7 cellular contexts compared by ENCODE assay signal in the genomic region with DNA sequence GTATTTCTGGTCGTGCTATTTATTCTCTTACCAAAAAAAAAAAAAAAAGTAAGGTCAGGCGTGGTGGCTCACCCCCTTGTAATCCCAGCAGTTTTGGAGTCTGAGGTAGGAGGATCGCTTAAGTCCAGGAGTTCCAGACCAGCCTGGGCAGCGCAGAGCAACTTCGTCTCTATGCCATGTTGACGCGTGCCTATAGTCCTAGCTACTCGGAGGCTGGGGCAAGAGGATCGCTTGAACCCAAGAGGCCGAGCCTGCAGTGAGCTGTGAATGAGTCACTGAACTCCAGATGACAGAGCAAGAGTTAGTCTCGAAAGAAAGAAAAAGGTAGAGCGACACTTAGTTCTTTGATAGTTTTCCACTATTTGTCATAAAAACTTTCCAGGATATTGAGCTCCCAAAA. TPM values are rescaled to one million over a fixed set of nuclear protein-coding genes. Genes with fewer than 3 reads are reported as not detected.
DNase-seq lines count a peak whose midpoint lies in the region; ATAC-seq and TF ChIP-seq lines count a peak whose summit lies in the region.

No MANE protein-coding gene starts in this region.

- peak overlapping the region; percentile 92 for H3K4me3 Mint-ChIP-seq in activated T-helper 1 cell treated with anti-CD3 and anti-CD28 coated beads, Interleukin-12 subunit alpha, Interleukin-12 subunit beta, Interleukin-2, Interleukin-4 antibody, amounts not matched to agents 30 ng/mL and 10 ng/mL and 1 ng/mL, durations not matched to agents 14 hours and 24 hours and 36 hours

- TF ChIP-seq POLR2A in suprapubic skin (IDR thresholded peaks at IDR 0.05) = no peak

- H3K27me3 Mint-ChIP-seq in activated T-helper 1 cell treated with anti-CD3 and anti-CD28 coated beads, Interleukin-12 subunit alpha, Interleukin-12 subunit beta, Interleukin-2, Interleukin-4 antibody, amounts not matched to agents 30 ng/mL and 10 ng/mL and 1 ng/mL, durations not matched to agents 14 hours and 24 hours and 36 hours (ENCODE audit: insufficient read depth) = no peaks in the 10 kb centered on the region

- no peak for DNase-seq in activated T-helper 1 cell treated with anti-CD3 and anti-CD28 coated beads, Interleukin-12 subunit alpha, Interleukin-12 subunit beta, Interleukin-2, Interleukin-4 antibody, amounts not matched to agents 30 ng/mL and 10 ng/mL and 1 ng/mL, durations not matched to agents 14 hours and 24 hours and 36 hours (ENCODE audit: low spot score)
- DNase-seq in mesenchymal stem cell = no peak
- DNase-seq in suprapubic skin (ENCODE audit: low spot score in 2 of 2) = peak; percentile 57
- DNase-seq in mucosa of gallbladder (ENCODE audit: low spot score) = no peak
- DNase-seq in epidermal melanocyte (ENCODE audit: insufficient read length, low spot score) = no peak

- H3K27ac ChIP-seq in KOPT-K1 (ENCODE audit: low read depth, low read length, poor library complexity, severe bottlenecking) = peak overlapping the region; percentile 92
- H3K27ac ChIP-seq in mesenchymal stem cell (ENCODE audit: low read length, poor library complexity, severe bottlenecking) = no peak overlapping the region
- no peak overlapping the region for H3K27ac ChIP-seq in suprapubic skin

- H3K27ac Mint-ChIP-seq in activated T-helper 1 cell treated with anti-CD3 and anti-CD28 coated beads, Interleukin-12 subunit alpha, Interleukin-12 subunit beta, Interleukin-2, Interleukin-4 antibody, amounts not matched to agents 30 ng/mL and 10 ng/mL and 1 ng/mL, durations not matched to agents 14 hours and 24 hours and 36 hours = peak overlapping the region; percentile 94

- H3K9ac ChIP-seq in mesenchymal stem cell (ENCODE audit: low read length) = peak overlapping the region; percentile 95

- no peak overlapping the region for H3K14ac ChIP-seq in mesenchymal stem cell (ENCODE audit: low read length in 2 of 2)

- H3K4me2 ChIP-seq in mesenchymal stem cell (ENCODE audit: low read length, poor library complexity, severe bottlenecking) = peak overlapping the region; percentile 7

- H3K4me3 ChIP-seq in mesenchymal stem cell (ENCODE audit: insufficient read depth in 1 of 2, low read depth in 1 of 2, low read length in 2 of 2) (peak overlapping the region in 1 of 2 experiments; percentile 85), suprapubic skin (peak overlapping the region; percentile 74)

- H2BK120ac ChIP-seq in mesenchymal stem cell (ENCODE audit: low read depth, low read length) = no peak overlapping the region

- H2BK12ac ChIP-seq in mesenchymal stem cell (ENCODE audit: low read length in 2 of 2) = no peak overlapping the region

- H3K18ac ChIP-seq in mesenchymal stem cell (ENCODE audit: low read depth in 1 of 2, low read length in 2 of 2) = no peak overlapping the region

- H2AFZ ChIP-seq in mesenchymal stem cell (ENCODE audit: low read depth, low read length) = no peak overlapping the region

- 97% methylated on average over 12 of the region's 12 CpGs for WGBS in mesenchymal stem cell
- WGBS in suprapubic skin = 90% methylated on average over 12 of the region's 12 CpGs

- TF ChIP-seq EP300 in suprapubic skin (IDR thresholded peaks at IDR 0.05) = no peak

- intact Hi-C loops in activated T-helper 1 cell treated with anti-CD3 and anti-CD28 coated beads, Interleukin-12 subunit alpha, Interleukin-12 subunit beta, Interleukin-2, Interleukin-4 antibody, amounts not matched to agents 30 ng/mL and 10 ng/mL and 1 ng/mL, durations not matched to agents 14 hours and 24 hours and 36 hours (cut with micrococcal nuclease) = loop anchor here (1.0 to 5.0 kb wide), 9 partner anchors 30 to 655 kb away; partner anchors contain the start of genes HEATR3 and NKD1

- ATAC-seq in GM21381 (IDR thresholded peaks at IDR 0.05; ENCODE audit: unreplicated experiment) = no peak

- H3K23ac ChIP-seq in mesenchymal stem cell (ENCODE audit: low read length in 2 of 2) = no peak overlapping the region

- H3K4me1 ChIP-seq in mesenchymal stem cell (ENCODE audit: control insufficient read depth, insufficient read depth, low read depth, low read length) (peaks cover 10% of the 10 kb centered on the region), suprapubic skin (peaks cover 36% of the 10 kb centered on the region)

- no peaks in the 10 kb centered on the region for H3K27me3 ChIP-seq in mesenchymal stem cell (ENCODE audit: control insufficient read depth in 1 of 2, insufficient read depth in 1 of 2, low read length in 2 of 2)
- H3K27me3 ChIP-seq in suprapubic skin = no peaks in the 10 kb centered on the region

- H3K9me3 ChIP-seq in KOPT-K1 (ENCODE audit: insufficient read depth, low read length, poor library complexity, severe bottlenecking) = no peaks in the 10 kb centered on the region
- no peaks in the 10 kb centered on the region for H3K9me3 ChIP-seq in mesenchymal stem cell (ENCODE audit: control insufficient read depth, low read length)
- no peaks in the 10 kb centered on the region for H3K9me3 ChIP-seq in suprapubic skin

- H3K4ac ChIP-seq in mesenchymal stem cell (ENCODE audit: low read depth in 1 of 2, low read length in 2 of 2) = no peak overlapping the region

- no peak overlapping the region for H4K8ac ChIP-seq in mesenchymal stem cell (ENCODE audit: low read length)

- H3K36me3 ChIP-seq in KOPT-K1 (ENCODE audit: insufficient read depth, low read length) = no peaks in the 10 kb centered on the region
- no peaks in the 10 kb centered on the region for H3K36me3 ChIP-seq in mesenchymal stem cell (ENCODE audit: control insufficient read depth in 1 of 2, insufficient read depth in 2 of 2, low read depth in 1 of 2, low read length in 2 of 2)
- no peaks in the 10 kb centered on the region for H3K36me3 ChIP-seq in suprapubic skin

- H4K91ac ChIP-seq in mesenchymal stem cell (ENCODE audit: low read length) = no peak overlapping the region

- H3K36me3 Mint-ChIP-seq in activated T-helper 1 cell treated with anti-CD3 and anti-CD28 coated beads, Interleukin-12 subunit alpha, Interleukin-12 subunit beta, Interleukin-2, Interleukin-4 antibody, amounts not matched to agents 30 ng/mL and 10 ng/mL and 1 ng/mL, durations not matched to agents 14 hours and 24 hours and 36 hours (ENCODE audit: low read depth) = peaks cover 5% of the 10 kb centered on the region

- no peak overlapping the region for H2AK5ac ChIP-seq in mesenchymal stem cell (ENCODE audit: low read length, severe bottlenecking)

- H3K9me3 Mint-ChIP-seq in activated T-helper 1 cell treated with anti-CD3 and anti-CD28 coated beads, Interleukin-12 subunit alpha, Interleukin-12 subunit beta, Interleukin-2, Interleukin-4 antibody, amounts not matched to agents 30 ng/mL and 10 ng/mL and 1 ng/mL, durations not matched to agents 14 hours and 24 hours and 36 hours = no peaks in the 10 kb centered on the region

- TF ChIP-seq CTCF in suprapubic skin (IDR thresholded peaks at IDR 0.05) = no peak

- no peak overlapping the region for H2BK15ac ChIP-seq in mesenchymal stem cell (ENCODE audit: low read depth, poor library complexity, severe bottlenecking)

- H3K4me1 Mint-ChIP-seq in activated T-helper 1 cell treated with anti-CD3 and anti-CD28 coated beads, Interleukin-12 subunit alpha, Interleukin-12 subunit beta, Interleukin-2, Interleukin-4 antibody, amounts not matched to agents 30 ng/mL and 10 ng/mL and 1 ng/mL, durations not matched to agents 14 hours and 24 hours and 36 hours (ENCODE audit: low read depth) = peaks cover 34% of the 10 kb centered on the region

- H3K79me1 ChIP-seq in mesenchymal stem cell (replicated peaks; ENCODE audit: low read length, poor library complexity, severe bottlenecking) = no peaks in the 10 kb centered on the region

- H2BK5ac ChIP-seq in mesenchymal stem cell (ENCODE audit: low read depth, low read length, poor library complexity, severe bottlenecking) = no peak overlapping the region

RNA-seq across cellular contexts. Expression of gene TENT4B, which starts 1.4 kb away (rescaled TPM):
- 19.8 and 20.0 TPM in 2 replicates for total RNA-seq in activated T-helper 1 cell treated with anti-CD3 and anti-CD28 coated beads, Interleukin-12 subunit alpha, Interleukin-12 subunit beta, Interleukin-2, Interleukin-4 antibody, amounts not matched to agents 30 ng/mL and 10 ng/mL and 1 ng/mL, durations not matched to agents 14 hours and 24 hours and 36 hours
- 5.6 TPM for polyA plus RNA-seq in mesenchymal stem cell (2013, experiment 1 of 2)
- polyA plus RNA-seq in mesenchymal stem cell (2013, experiment 2 of 2) = 5.8 TPM
- total RNA-seq in suprapubic skin (10 to 100 TPM; 10.8 to 15.7 (median 12.9) TPM), mucosa of gallbladder (13.3 TPM)

Comparison
In these comparisons a context has a peak if more than half of its experiments do, and no peak if none do; other contexts are left out.
1. DNase-seq: peak in suprapubic skin (2 of 2); none in activated T-helper 1 cell treated with anti-CD3 and anti-CD28 coated beads, Interleukin-12 subunit alpha, Interleukin-12 subunit beta, Interleukin-2, Interleukin-4 antibody, amounts not matched to agents 30 ng/mL and 10 ng/mL and 1 ng/mL, durations not matched to agents 14 hours and 24 hours and 36 hours (single experiment), mesenchymal stem cell (single experiment), mucosa of gallbladder (single experiment) and epidermal melanocyte (single experiment).